ENCODE assay signal across 26 cellular contexts in the genomic region with DNA sequence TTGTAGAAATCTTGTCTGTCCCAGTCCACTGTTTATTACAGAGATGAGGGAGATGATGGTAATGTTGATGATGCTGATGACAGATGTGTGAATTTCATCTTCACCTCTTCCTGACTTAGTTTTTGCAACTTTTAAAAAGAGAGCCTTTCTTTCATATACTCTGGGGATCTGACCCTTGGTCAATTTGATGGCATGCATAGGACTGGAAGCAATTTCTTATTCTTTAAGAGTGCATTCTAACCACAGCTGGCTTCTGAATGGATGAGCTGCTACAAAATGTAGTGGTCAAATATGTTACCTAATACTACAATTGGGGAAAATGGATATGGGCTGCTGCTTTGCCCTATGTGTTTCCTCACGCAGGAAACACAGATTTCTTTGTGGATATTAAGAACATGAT.
"Had no signal": no experiment of that assay in that cellular context is flagged by ENCODE, and none has a peak within 500 bp of the region (broad histone marks: within the 10 kb centered on the region; RNA-seq: fewer than 3 reads in every experiment).

No MANE protein-coding gene starts in this region.

- H3K4me1 Mint-ChIP-seq: activated CD4-positive, alpha-beta T cell treated with anti-CD3 and anti-CD28 coated beads, Interleukin-2, amount 10 ng/mL, durations not matched to agents 7 days and 5 days; activated T-helper 17 cell treated with anti-CD3 and anti-CD28 coated beads, Interleukin-2, amount 50 U/mL, for 72 hours had no signal

- H3K27ac Mint-ChIP-seq: activated CD4-positive, alpha-beta memory T cell treated with anti-CD3 and anti-CD28 coated beads for 36 hours; activated CD4-positive, alpha-beta T cell treated with anti-CD3 and anti-CD28 coated beads, Interleukin-2, amount 10 ng/mL, durations not matched to agents 7 days and 5 days; activated naive CD4-positive, alpha-beta T cell treated with anti-CD3 and anti-CD28 coated beads for 36 hours; activated naive CD8-positive, alpha-beta T cell; activated T-helper 17 cell treated with anti-CD3 and anti-CD28 coated beads, Interleukin-2, amount 50 U/mL, for 72 hours had no signal

- H3K27ac ChIP-seq: breast epithelium, SK-N-MC, VCaP had no signal

- ATAC-seq: activated T-cell treated with anti-CD3 and anti-CD28 coated beads, Interleukin-2, amount 50 U/mL, for 4 hours; activated T-helper 17 cell treated with anti-CD3 and anti-CD28 coated beads, Interleukin-2, amount 50 U/mL, for 72 hours had no signal

- DNase-seq: activated CD4-positive, alpha-beta memory T cell treated with anti-CD3 and anti-CD28 coated beads for 36 hours; activated CD4-positive, alpha-beta T cell treated with anti-CD3 and anti-CD28 coated beads, Interleukin-2, amount 10 ng/mL, durations not matched to agents 7 days and 5 days; activated CD4-positive, CD25-positive, alpha-beta regulatory T cell; activated CD8-positive, alpha-beta memory T cell treated with anti-CD3 and anti-CD28 coated beads for 24 hours; activated gamma-delta T cell; activated naive CD4-positive, alpha-beta T cell treated with anti-CD3 and anti-CD28 coated beads for 36 hours; activated T-cell treated with anti-CD3 and anti-CD28 coated beads, Interleukin-2, amount 50 U/mL, for 4 hours; KG1; MG63; MV-4-11; NCI-H1105; NCI-H1436; NCI-H187; NCI-H2081 treated with DMSO at 0.1 percent for 48 hours; NCI-H2227 treated with DMSO at 0.1 percent for 48 hours; NCI-H446 treated with DMSO at 0.1 percent for 48 hours; NCI-H524 treated with DMSO at 0.1 percent for 48 hours; NCI-H748 treated with DMSO at 0.1 percent for 48 hours; NK-92 treated with Interleukin-12 subunit alpha and Interleukin-12 subunit beta, amount 100 ng/mL, for 24 hours; T-helper 1 cell had no signal

- H3K36me3 Mint-ChIP-seq: activated CD4-positive, alpha-beta memory T cell treated with anti-CD3 and anti-CD28 coated beads for 36 hours; activated naive CD8-positive, alpha-beta T cell had no signal

- H3K9me3 ChIP-seq: breast epithelium, MG63 had no signal

- H3K4me1 ChIP-seq: breast epithelium had no signal

- H3K27me3 Mint-ChIP-seq: activated naive CD8-positive, alpha-beta T cell had no signal

- H3K4me3 Mint-ChIP-seq: activated CD4-positive, alpha-beta memory T cell treated with anti-CD3 and anti-CD28 coated beads for 36 hours; activated CD4-positive, alpha-beta T cell treated with anti-CD3 and anti-CD28 coated beads, Interleukin-2, amount 10 ng/mL, durations not matched to agents 7 days and 5 days; activated naive CD4-positive, alpha-beta T cell treated with anti-CD3 and anti-CD28 coated beads for 36 hours; activated naive CD8-positive, alpha-beta T cell; activated T-cell treated with anti-CD3 and anti-CD28 coated beads, Interleukin-2, amount 50 U/mL, for 4 hours; activated T-helper 17 cell treated with anti-CD3 and anti-CD28 coated beads, Interleukin-2, amount 50 U/mL, for 72 hours had no signal

- H3K27me3 ChIP-seq: breast epithelium, MG63 had no signal

- H3K9me3 Mint-ChIP-seq: activated CD4-positive, alpha-beta memory T cell treated with anti-CD3 and anti-CD28 coated beads for 36 hours; activated CD4-positive, alpha-beta T cell treated with anti-CD3 and anti-CD28 coated beads, Interleukin-2, amount 10 ng/mL, durations not matched to agents 7 days and 5 days; activated naive CD4-positive, alpha-beta T cell treated with anti-CD3 and anti-CD28 coated beads for 36 hours; activated T-cell treated with anti-CD3 and anti-CD28 coated beads, Interleukin-2, amount 50 U/mL, for 4 hours; activated T-helper 17 cell treated with anti-CD3 and anti-CD28 coated beads, Interleukin-2, amount 50 U/mL, for 72 hours had no signal

- H3K4me3 ChIP-seq: breast epithelium, coronary artery, MG63, SK-N-MC had no signal

- H3K36me3 ChIP-seq: breast epithelium, MG63 had no signal
